Comparison of ENCODE assay signal across 8 cellular contexts in the genomic region with DNA sequence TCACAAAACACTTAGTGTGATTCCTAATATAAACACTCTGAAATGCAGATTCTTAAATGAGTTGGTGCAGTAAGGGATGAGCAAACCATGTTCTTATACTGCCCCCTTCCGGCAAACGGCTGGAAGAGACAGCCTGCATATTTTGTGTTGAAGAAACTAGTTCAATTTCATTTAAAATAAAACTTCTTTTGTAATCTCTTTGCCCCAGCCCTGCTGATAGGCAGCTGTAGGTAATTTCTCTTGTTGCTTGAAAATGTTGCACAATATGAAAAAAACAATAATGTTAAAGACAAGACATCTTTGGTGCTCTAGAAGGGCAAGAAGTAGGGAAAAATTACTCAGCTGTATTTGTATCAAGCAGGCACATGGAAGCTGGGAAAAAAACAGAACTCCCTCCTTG.
DNase-seq lines count a peak whose midpoint lies in the region; ATAC-seq, FAIRE-seq and TF ChIP-seq lines count a peak whose summit lies in the region.

No MANE protein-coding gene starts in this region.

- H3K79me2 ChIP-seq in KMS-11 (ENCODE audit: insufficient read depth, low read depth) = no peaks in the 10 kb centered on the region

- peak; percentile 37 for FAIRE-seq in kidney (lab: Jason Lieb, UNC)

- intact Hi-C loops in kidney (cut with DNase I) = no loop called here

- H3K27ac ChIP-seq in KMS-11 (no peak overlapping the region), kidney (ENCODE audit: low read depth in 2 of 2, low read length in 2 of 2) (no peak overlapping the region)

- H3K36me3 ChIP-seq in KMS-11 (ENCODE audit: insufficient read depth) = no peaks in the 10 kb centered on the region
- no peaks in the 10 kb centered on the region for H3K36me3 ChIP-seq in kidney (ENCODE audit: control insufficient read depth in 1 of 2, insufficient read depth in 2 of 2, low read length in 2 of 2)

- peak; percentile 68 for ATAC-seq in GM21526 (IDR thresholded peaks at IDR 0.05; ENCODE audit: low FRiP score, unreplicated experiment)

- H3K4me1 ChIP-seq in KMS-11 (ENCODE audit: low read depth, poor library complexity, severe bottlenecking) = no peaks in the 10 kb centered on the region
- no peaks in the 10 kb centered on the region for H3K4me1 ChIP-seq in kidney (ENCODE audit: control insufficient read depth in 1 of 2, insufficient read depth in 1 of 2, low read depth in 1 of 2, low read length in 2 of 2)

- H3K4me3 ChIP-seq in KMS-11 (IDR thresholded peaks at IDR 0.05; ENCODE audit: insufficient read depth, low read depth, low read length) (no peak overlapping the region), kidney (ENCODE audit: low read length in 2 of 2) (no peak overlapping the region)

- no peaks in the 10 kb centered on the region for H4K20me1 ChIP-seq in KMS-11 (ENCODE audit: insufficient read depth)

- no peaks in the 10 kb centered on the region for H3K27me3 ChIP-seq in KMS-11 (ENCODE audit: insufficient read depth, low read depth)

- no peak overlapping the region for H3K4me2 ChIP-seq in KMS-11

- H2AFZ ChIP-seq in KMS-11 (ENCODE audit: low read depth) = no peak overlapping the region

- DNase-seq in NCI-H1436 (lab: John Stamatoyannopoulos, UW) = peak; percentile 43
- DNase-seq in NCI-H1436 treated with DMSO at 0.1 percent for 48 hours (lab: John Stamatoyannopoulos, UW) = no peak
- DNase-seq in T-helper 1 cell = peak in 3 of 5 donors; percentile 18 to 51 (median 35)
- DNase-seq in T47D (ENCODE audit: low read depth in 1 of 2, low spot score in 1 of 2) = peak; percentile 76 to 82
- no peak for DNase-seq in kidney
- peak; percentile 55 for DNase-seq in stimulated activated CD4-positive, alpha-beta T cell treated with anti-CD3 and anti-CD28 coated beads, Interleukin-4, amount 100 ng/mL, for 24 hours

- peak; percentile 78 for TF ChIP-seq CTCF in KMS-11 (conservative IDR thresholded peaks at IDR 0.05; ENCODE audit: low read depth, low read length)
- TF ChIP-seq CTCF in kidney (IDR thresholded peaks at IDR 0.05; ENCODE audit: borderline replicate concordance, extremely low read depth, insufficient read depth) = peak; percentile 80

- in situ Hi-C loops in T47D (cut with HindIII; ENCODE audit: low pct_unique_long_range_greater_than_20kb, low sequenced_read_pairs) = no loop called here

- no peaks in the 10 kb centered on the region for H3K9me3 ChIP-seq in kidney (ENCODE audit: control insufficient read depth in 1 of 2, low read length in 2 of 2)

- H3K9ac ChIP-seq in KMS-11 (no peak overlapping the region), kidney (ENCODE audit: low read length in 2 of 2) (no peak overlapping the region)

Comparison
In these comparisons a context has a peak if more than half of its experiments do, and no peak if none do; other contexts are left out.
1. DNase-seq: peak in NCI-H1436 (single experiment), T-helper 1 cell (3 of 5), T47D (2 of 2) and stimulated activated CD4-positive, alpha-beta T cell treated with anti-CD3 and anti-CD28 coated beads, Interleukin-4, amount 100 ng/mL, for 24 hours (single experiment); none in NCI-H1436 treated with DMSO at 0.1 percent for 48 hours (single experiment) and kidney (single experiment).